ENCODE assay signal across 8 cellular contexts in genomic region chr2:151828143-151828889, GRCh38. TPM values are rescaled to one million over a fixed set of nuclear protein-coding genes. Genes with fewer than 3 reads are reported as not detected.
A peak's percentile ranks its signal among the peaks of the same experiment; 100 is the strongest.
DNase-seq lines count a peak whose midpoint lies in the region; ATAC-seq and TF ChIP-seq lines count a peak whose summit lies in the region.

TSS of gene ARL5A (minus strand) at chr2:151828421. CDS start at chr2:151828176, 245 bp downstream.

- peak within 1 kb of the TSS; percentile 91 for H3K4me2 ChIP-seq in KMS-11

- TF ChIP-seq CTCF in KMS-11 (conservative IDR thresholded peaks at IDR 0.05; ENCODE audit: low read depth, low read length) (no peak), Peyer's patch (IDR thresholded peaks at IDR 0.05) (no peak), esophagus squamous epithelium (IDR thresholded peaks at IDR 0.05) (peak in 1 of 6 experiments; percentile 46)

- 0 to 1% methylated on average over 7 to 19 of the region's 64 CpGs for whole genome bisulfite sequencing in esophagus squamous epithelium, 2 donors

- H3K27ac ChIP-seq in KMS-11 (peak within 1 kb of the TSS; percentile 65), Peyer's patch (peak within 1 kb of the TSS; percentile 78 to 93 (median 87)), esophagus squamous epithelium (peak within 1 kb of the TSS; percentile 90 to 92 (median 91))

- peaks cover 48% of the 10 kb centered on the region for H3K79me2 ChIP-seq in KMS-11 (ENCODE audit: insufficient read depth, low read depth)

- peak within 1 kb of the TSS; percentile 80 for H2AFZ ChIP-seq in KMS-11 (ENCODE audit: low read depth)

- peaks cover under 1% of the 10 kb centered on the region for H4K20me1 ChIP-seq in KMS-11 (ENCODE audit: insufficient read depth)

- H3K9me3 ChIP-seq in Peyer's patch (no peaks in the 10 kb centered on the region), esophagus squamous epithelium (no peaks in the 10 kb centered on the region)

- TF ChIP-seq POLR2A in Peyer's patch (IDR thresholded peaks at IDR 0.05) (peak; percentile 70 to 85), esophagus squamous epithelium (IDR thresholded peaks at IDR 0.05) (peak in 3 of 4 donors; percentile 68 to 91 (median 86))

- ATAC-seq in GM21737 (IDR thresholded peaks at IDR 0.05; ENCODE audit: unreplicated experiment): peak; percentile 93

- H3K9ac ChIP-seq in KMS-11: peak within 1 kb of the TSS; percentile 95

- DNase-seq in DMS53 treated with DMSO at 0.1 percent for 48 hours (lab: John Stamatoyannopoulos, UW; ENCODE audit: unreplicated experiment) (peak; percentile 58), Peyer's patch (peak; percentile 93 to 98 (median 98)), esophagus squamous epithelium (lab: John Stamatoyannopoulos, UW) (peak; percentile 81), myocyte (ENCODE audit: low read depth) (peak; percentile 95)
- peak; percentile 95 to 97 for DNase-seq in activated T-cell treated with anti-CD3 and anti-CD28 coated beads, Interleukin-2, amount 50 U/mL, for 48 hours
- DNase-seq in stimulated activated CD8-positive, alpha-beta memory T cell treated with anti-CD3 and anti-CD28 coated beads, Interleukin-7, amount 100 ng/mL, for 48 hours (ENCODE audit: extremely low read depth in 1 of 2, low read depth in 1 of 2): peak; percentile 82 to 90

- H3K4me1 ChIP-seq in KMS-11 (ENCODE audit: low read depth, poor library complexity, severe bottlenecking): peaks cover 32% of the 10 kb centered on the region
- peaks cover 0 to 29% (median 8%) of the 10 kb centered on the region in 4 donors for H3K4me1 ChIP-seq in Peyer's patch
- H3K4me1 ChIP-seq in esophagus squamous epithelium: peaks cover 6 to 48% (median 24%) of the 10 kb centered on the region in 3 donors

- H3K27me3 ChIP-seq in KMS-11 (ENCODE audit: insufficient read depth, low read depth) (no peaks in the 10 kb centered on the region), Peyer's patch (no peaks in the 10 kb centered on the region), esophagus squamous epithelium (no peaks in the 10 kb centered on the region)

- intact Hi-C loops in esophagus squamous epithelium (cut with DNase I): no loop called here

- H3K36me3 ChIP-seq in KMS-11 (ENCODE audit: insufficient read depth) (no peaks in the 10 kb centered on the region), Peyer's patch (no peaks in the 10 kb centered on the region), esophagus squamous epithelium (no peaks in the 10 kb centered on the region)

- H3K4me3 ChIP-seq in KMS-11 (IDR thresholded peaks at IDR 0.05; ENCODE audit: insufficient read depth, low read depth, low read length): peak within 1 kb of the TSS; percentile 95
- peak within 1 kb of the TSS; percentile 83 to 91 (median 88) for H3K4me3 ChIP-seq in Peyer's patch
- H3K4me3 ChIP-seq in esophagus squamous epithelium: peak within 1 kb of the TSS; percentile 66 to 93 (median 80)

RNA-seq across cellular contexts. Expression of gene ARL5A, which starts in this region (rescaled TPM):
- total RNA-seq in Peyer's patch: 10 to 100 TPM; 34.7 to 85.5 (median 56.5) TPM
- total RNA-seq in esophagus squamous epithelium: 10 to 100 TPM; 41.8 to 81.5 (median 47.2) TPM
- total RNA-seq in myocyte: 42.8 and 49.6 TPM in 2 replicates
- 11.5 TPM for polyA plus RNA-seq in myocyte (2012)

Comparison
In these comparisons a context has a peak if more than half of its experiments do, and no peak if none do; other contexts are left out.
1. Peak in every context shown above with its lines: DNase-seq, ATAC-seq, H3K4me3 ChIP-seq and H3K27ac ChIP-seq.